15 cellular contexts compared by ENCODE assay signal in genomic region chr15:24957691-24958090, GRCh38. TPM values are rescaled to one million over a fixed set of nuclear protein-coding genes. Genes with fewer than 3 reads are reported as not detected.
DNase-seq lines count a peak whose midpoint lies in the region; ATAC-seq, FAIRE-seq and TF ChIP-seq lines count a peak whose summit lies in the region.
"Had no signal": no experiment of that assay in that cellular context is flagged by ENCODE, and none has a peak within 500 bp of the region (broad histone marks: within the 10 kb centered on the region; RNA-seq: fewer than 3 reads in every experiment).

No MANE protein-coding gene starts in this region.

- POLR2A ChIA-PET in PC-3 (lab: Charles Lee; ENCODE audit: unreplicated experiment): interaction anchor here (0.6 kb wide), 1 partner anchor 33 kb away, joined by 9 read pairs; no protein-coding TSS in a partner anchor

- no peak overlapping the region for H2BK120ac ChIP-seq in neuronal stem cell (ENCODE audit: low read depth, low read length)

- no peak overlapping the region for H3K27ac ChIP-seq in PC-3 (ENCODE audit: low read length)
- no peak overlapping the region for H3K27ac ChIP-seq in neuronal stem cell (replicated peaks; ENCODE audit: low read length)

- H3K14ac ChIP-seq in neuronal stem cell (ENCODE audit: low read length): no peak overlapping the region

- peaks cover 75% of the 10 kb centered on the region for H3K79me2 ChIP-seq in PC-3 (ENCODE audit: low read length)

- H3K4me1 Mint-ChIP-seq in T-helper 2 cell treated with Interferon-gamma antibody and Interleukin-4, amounts not matched to agents 5 μg/mL and 100 μg/mL, for 36 hours (ENCODE audit: low read depth): peaks cover 8% of the 10 kb centered on the region
- peaks cover 5% of the 10 kb centered on the region for H3K4me1 Mint-ChIP-seq in endothelial cell (ENCODE audit: unreplicated experiment)

- H2BK15ac ChIP-seq in neuronal stem cell (ENCODE audit: low read length): no peak overlapping the region

- TF ChIP-seq CTCF in PC-3 (conservative IDR thresholded peaks at IDR 0.05; ENCODE audit: low read depth, low read length): no peak
- TF ChIP-seq CTCF in endothelial cell (IDR thresholded peaks at IDR 0.05; ENCODE audit: unreplicated experiment): no peak

- WGBS in neuronal stem cell (ENCODE audit: extremely low coverage in 2 of 2, insufficient read length in 2 of 2, insufficient replicate concordance in 1 of 2), 2 donors: no CpG with 5 or more reads among the region's 2 CpGs

- no peak overlapping the region for H3K27ac Mint-ChIP-seq in T-helper 2 cell treated with Interferon-gamma antibody and Interleukin-4, amounts not matched to agents 5 μg/mL and 100 μg/mL, for 36 hours
- peak overlapping the region; percentile 67 for H3K27ac Mint-ChIP-seq in endothelial cell (ENCODE audit: unreplicated experiment)

- H3K36me3 Mint-ChIP-seq in T-helper 2 cell treated with Interferon-gamma antibody and Interleukin-4, amounts not matched to agents 5 μg/mL and 100 μg/mL, for 36 hours (ENCODE audit: low read depth): peaks cover 32% of the 10 kb centered on the region
- H3K36me3 Mint-ChIP-seq in endothelial cell (ENCODE audit: low read depth, unreplicated experiment): peaks cover 24% of the 10 kb centered on the region

- H3K9me3 ChIP-seq in PC-3 (ENCODE audit: low read length) (0 out of 2 replicates have a peak, but pooled peaks cover 6% of the 10 kb centered on the region), neuronal stem cell (replicated peaks in 1 of 2; ENCODE audit: control insufficient read depth in 2 of 2, insufficient read depth in 1 of 2, low read depth in 1 of 2, low read length in 2 of 2) (peaks cover 2 to 36% of the 10 kb centered on the region in 2 donors)

- H3K27me3 ChIP-seq in PC-3 (ENCODE audit: low read length) (no peaks in the 10 kb centered on the region), neuronal stem cell (ENCODE audit: control insufficient read depth in 3 of 3, insufficient read depth in 3 of 3, low read depth in 1 of 3, low read length in 3 of 3) (no peaks in the 10 kb centered on the region)

- no peak for FAIRE-seq in GM12892 (lab: Jason Lieb, UNC)
- FAIRE-seq: A549 had no signal

- H3K23ac ChIP-seq in neuronal stem cell (ENCODE audit: low read depth, low read length, poor library complexity): no peak overlapping the region

- H3K4me3 ChIP-seq in PC-3 (ENCODE audit: low read length) (no peak overlapping the region), neuronal stem cell (ENCODE audit: low read length in 2 of 2) (peak overlapping the region; percentile 60 to 94)

- no peak overlapping the region for H4K91ac ChIP-seq in neuronal stem cell (ENCODE audit: low read depth, low read length, poor library complexity)

- peaks cover 28% of the 10 kb centered on the region for H3K9me3 Mint-ChIP-seq in T-helper 2 cell treated with Interferon-gamma antibody and Interleukin-4, amounts not matched to agents 5 μg/mL and 100 μg/mL, for 36 hours
- H3K9me3 Mint-ChIP-seq in endothelial cell (ENCODE audit: unreplicated experiment): no peaks in the 10 kb centered on the region

- H3K79me1 ChIP-seq in neuronal stem cell (ENCODE audit: low read depth, low read length): peaks cover 2% of the 10 kb centered on the region

- no TSS peak for BruUV-seq in PC-3 (replicated peaks; lab: Mats Ljungman, UMichigan)

- intact Hi-C loops in PC-3 (cut with micrococcal nuclease): no loop called here

- H3K4me1 ChIP-seq in PC-3 (ENCODE audit: insufficient read depth, low read length): no peaks in the 10 kb centered on the region
- peaks cover 0 to 2% of the 10 kb centered on the region in 2 donors for H3K4me1 ChIP-seq in neuronal stem cell (ENCODE audit: control insufficient read depth in 2 of 2, insufficient read depth in 1 of 2, low read depth in 1 of 2, low read length in 2 of 2)
- H3K4me1 ChIP-seq: A549 had no signal

- H2AFZ ChIP-seq in PC-3 (ENCODE audit: low read length) (no peak overlapping the region), neuronal stem cell (ENCODE audit: low read length) (no peak overlapping the region)

- no peaks in the 10 kb centered on the region for H3F3A ChIP-seq in PC-3 (ENCODE audit: low read length, unreplicated experiment)

- no peaks in the 10 kb centered on the region for H3K27me3 Mint-ChIP-seq in T-helper 2 cell treated with Interferon-gamma antibody and Interleukin-4, amounts not matched to agents 5 μg/mL and 100 μg/mL, for 36 hours (ENCODE audit: low read depth)
- H3K27me3 Mint-ChIP-seq in endothelial cell (ENCODE audit: unreplicated experiment): peaks cover 8% of the 10 kb centered on the region

- H3K4ac ChIP-seq in neuronal stem cell (ENCODE audit: low read length): no peak overlapping the region

- ATAC-seq in PC-3 (no peak), GM19452 (IDR thresholded peaks at IDR 0.05; ENCODE audit: unreplicated experiment) (no peak)
- ATAC-seq: A549 had no signal

- H3K36me3 ChIP-seq in PC-3 (ENCODE audit: low read depth, low read length) (peaks cover 2% of the 10 kb centered on the region; the same call in 1 of the 2 replicates), neuronal stem cell (replicated peaks in 1 of 2; ENCODE audit: control insufficient read depth in 2 of 2, insufficient read depth in 2 of 2, low read length in 2 of 2) (peaks cover 0 to 36% of the 10 kb centered on the region in 2 donors)

- no peak overlapping the region for H3K18ac ChIP-seq in neuronal stem cell (ENCODE audit: low read length)

- H3K4me2 ChIP-seq in PC-3 (ENCODE audit: low read length) (0 out of 2 replicates have a peak overlapping the region, but pooled peaks have one; percentile 82), neuronal stem cell (ENCODE audit: insufficient read depth, low read length, poor library complexity, severe bottlenecking) (peak overlapping the region; percentile 21)

- CTCF ChIA-PET in PC-3 (lab: Charles Lee): no interaction called here

- DNase-seq in T-helper 2 cell treated with Interferon-gamma antibody and Interleukin-4, amounts not matched to agents 5 μg/mL and 100 μg/mL, for 36 hours (ENCODE audit: low spot score): no peak
- DNase-seq in T-helper 2 cell (no peak), PC-3 (no peak), endothelial cell (ENCODE audit: low spot score) (no peak), neuronal stem cell (ENCODE audit: low spot score) (no peak), GM12892 (ENCODE audit: insufficient read length) (no peak), HK-2 (ENCODE audit: unreplicated experiment) (no peak)
- DNase-seq: erythroblast; NCI-H1694 treated with DMSO at 0.1 percent for 48 hours; nucleus accumbens; stimulated activated naive CD4-positive, alpha-beta T cell treated with Interleukin-2 at 50 U/mL for 16 hours; T-helper 1 cell had no signal

- no peak for TF ChIP-seq POLR2A in GM12892 (IDR thresholded peaks at IDR 0.05; ENCODE audit: low read depth, low read length)

- H4K8ac ChIP-seq in neuronal stem cell (ENCODE audit: low read depth, low read length): no peak overlapping the region

- H2AK5ac ChIP-seq in neuronal stem cell (ENCODE audit: low read depth, low read length): no peak overlapping the region

- H2BK12ac ChIP-seq in neuronal stem cell (ENCODE audit: low read length): no peak overlapping the region

- H4K20me1 ChIP-seq in PC-3 (ENCODE audit: low read length): no peaks in the 10 kb centered on the region

- H2BK5ac ChIP-seq in neuronal stem cell (ENCODE audit: low read length): no peak overlapping the region

- no peak overlapping the region for H3K9ac ChIP-seq in PC-3 (ENCODE audit: low read length)
- no peak overlapping the region for H3K9ac ChIP-seq in neuronal stem cell (ENCODE audit: low read depth, low read length, poor library complexity)

- no peaks in the 10 kb centered on the region for H3K9me2 ChIP-seq in PC-3 (replicated peaks; ENCODE audit: low read length)

- peak overlapping the region; percentile 49 for H3K4me3 Mint-ChIP-seq in T-helper 2 cell treated with Interferon-gamma antibody and Interleukin-4, amounts not matched to agents 5 μg/mL and 100 μg/mL, for 36 hours
- peak overlapping the region; percentile 35 for H3K4me3 Mint-ChIP-seq in endothelial cell (ENCODE audit: unreplicated experiment)

RNA-seq across cellular contexts. Expression of gene SNRPN, which starts 2.9 kb away (rescaled TPM):
- total RNA-seq in PC-3 (2014; rRNA removed) (131 and 139 TPM in 2 replicates), endothelial cell (ENCODE audit: unreplicated experiment) (212 TPM)
- polyA plus RNA-seq in neuronal stem cell (2013, experiment 1 of 2): 246 TPM
- 238 TPM for polyA plus RNA-seq in neuronal stem cell (2013, experiment 2 of 2)
- 39.1 TPM for polyA plus RNA-seq in GM12892 (2012; ENCODE audit: missing spikeins)

RNA-seq across cellular contexts. Expression of gene SNURF, which starts 2.9 kb away (rescaled TPM):
- total RNA-seq in PC-3 (2014; rRNA removed) (6.0 and 13.1 TPM in 2 replicates), endothelial cell (ENCODE audit: unreplicated experiment) (12.3 TPM)
- 39.1 TPM for polyA plus RNA-seq in neuronal stem cell (2013, experiment 1 of 2)
- polyA plus RNA-seq in neuronal stem cell (2013, experiment 2 of 2): 44.5 TPM
- 27.1 TPM for polyA plus RNA-seq in GM12892 (2012; ENCODE audit: missing spikeins)
- total RNA-seq: G401 had no signal
